Comparison of ENCODE assay signal across 8 cellular contexts in genomic region chr19:48400018-48400742, GRCh38. TPM values are rescaled to one million over a fixed set of nuclear protein-coding genes. Genes with fewer than 3 reads are reported as not detected.
DNase-seq lines count a peak whose midpoint lies in the region; ATAC-seq and TF ChIP-seq lines count a peak whose summit lies in the region.

No MANE protein-coding gene starts in this region.

- H3K4me3 Mint-ChIP-seq in activated CD8-positive, alpha-beta memory T cell treated with anti-CD3 and anti-CD28 coated beads, Interleukin-2, amount 10 ng/mL, durations not matched to agents 7 days and 5 days, result no peak overlapping the region

- ATAC-seq in activated CD8-positive, alpha-beta memory T cell treated with anti-CD3 and anti-CD28 coated beads, Interleukin-2, amount 10 ng/mL, durations not matched to agents 7 days and 5 days, result no peak
- ATAC-seq in GM21619 (IDR thresholded peaks at IDR 0.05; ENCODE audit: unreplicated experiment), result no peak
- no peak for ATAC-seq in HG03175 (IDR thresholded peaks at IDR 0.05; ENCODE audit: unreplicated experiment)

- TF ChIP-seq CTCF in NB4 (IDR thresholded peaks at IDR 0.05; ENCODE audit: low read depth, low read length) (no peak), right atrium auricular region (IDR thresholded peaks at IDR 0.05) (no peak)

- no peaks in the 10 kb centered on the region for H3K36me3 ChIP-seq in right atrium auricular region

- H3K9me3 ChIP-seq in right atrium auricular region, result no peaks in the 10 kb centered on the region

- H3K36me3 Mint-ChIP-seq in activated CD8-positive, alpha-beta memory T cell treated with anti-CD3 and anti-CD28 coated beads, Interleukin-2, amount 10 ng/mL, durations not matched to agents 7 days and 5 days, result peaks cover 2% of the 10 kb centered on the region

- peaks cover 0 to 9% of the 10 kb centered on the region in 2 donors for H3K4me1 ChIP-seq in right atrium auricular region

- CTCF ChIA-PET in activated CD8-positive, alpha-beta memory T cell treated with anti-CD3 and anti-CD28 coated beads, Interleukin-2, amount 10 ng/mL, durations not matched to agents 7 days and 5 days (lab: Charles Lee), result interaction anchor here (7.3 kb wide), 1 partner anchor 9 kb away, joined by 67 read pairs; the partner anchor contains the start of gene KDELR1

- H3K27me3 Mint-ChIP-seq in activated CD8-positive, alpha-beta memory T cell treated with anti-CD3 and anti-CD28 coated beads, Interleukin-2, amount 10 ng/mL, durations not matched to agents 7 days and 5 days, result peaks cover 27% of the 10 kb centered on the region

- peak overlapping the region; percentile 9 for H3K4me3 ChIP-seq in NB4 (ENCODE audit: low read depth, low read length)
- H3K4me3 ChIP-seq in right atrium auricular region, result peak overlapping the region in 1 of 2 donors; percentile 22

- H3K27ac ChIP-seq in right atrium auricular region, result peak overlapping the region in 1 of 2 donors; percentile 47

- no peaks in the 10 kb centered on the region for H3K9me3 Mint-ChIP-seq in activated CD8-positive, alpha-beta memory T cell treated with anti-CD3 and anti-CD28 coated beads, Interleukin-2, amount 10 ng/mL, durations not matched to agents 7 days and 5 days (ENCODE audit: low read depth)

- peaks cover 21 to 28% of the 10 kb centered on the region in 2 donors for H3K27me3 ChIP-seq in right atrium auricular region

- peak overlapping the region; percentile 31 for H3K27ac Mint-ChIP-seq in activated CD8-positive, alpha-beta memory T cell treated with anti-CD3 and anti-CD28 coated beads, Interleukin-2, amount 10 ng/mL, durations not matched to agents 7 days and 5 days

- H3K4me1 Mint-ChIP-seq in activated CD8-positive, alpha-beta memory T cell treated with anti-CD3 and anti-CD28 coated beads, Interleukin-2, amount 10 ng/mL, durations not matched to agents 7 days and 5 days, result peaks cover 50% of the 10 kb centered on the region

- DNase-seq in NCI-H1092 treated with DMSO at 0.1 percent for 48 hours (lab: John Stamatoyannopoulos, UW) (peak; percentile 27), NCI-H1092 (lab: John Stamatoyannopoulos, UW) (no peak), NB4 (ENCODE audit: low read depth) (peak; percentile 73), right atrium auricular region (ENCODE audit: low spot score) (peak; percentile 74)
- peak; percentile 54 for DNase-seq in activated CD8-positive, alpha-beta memory T cell treated with anti-CD3 and anti-CD28 coated beads, Interleukin-2, amount 10 ng/mL, durations not matched to agents 7 days and 5 days
- peak; percentile 68 for DNase-seq in stimulated activated CD8-positive, alpha-beta memory T cell treated with anti-CD3 and anti-CD28 coated beads, Interleukin-4, amount 100 ng/mL, for 48 hours

- no peak for TF ChIP-seq POLR2A in NB4 (IDR thresholded peaks at IDR 0.05; ENCODE audit: extremely low read depth, insufficient read length)

RNA-seq across cellular contexts. Expression of gene GRIN2D, which starts 6.7 kb away (rescaled TPM):
- under 1 TPM; 0.09 to 0.18 TPM for total RNA-seq in activated CD8-positive, alpha-beta memory T cell treated with anti-CD3 and anti-CD28 coated beads, Interleukin-2, amount 10 ng/mL, durations not matched to agents 7 days and 5 days
- total RNA-seq in right atrium auricular region, result under 1 TPM; 0.31 to 0.33 TPM

RNA-seq across cellular contexts. Expression of gene KDELR1, which starts 8.8 kb away (rescaled TPM):
- total RNA-seq in activated CD8-positive, alpha-beta memory T cell treated with anti-CD3 and anti-CD28 coated beads, Interleukin-2, amount 10 ng/mL, durations not matched to agents 7 days and 5 days, result 10 to 100 TPM; 64.8 to 72.2 TPM
- total RNA-seq in right atrium auricular region, result 10 to 100 TPM; 74.1 to 82.0 TPM

RNA-seq across cellular contexts. Expression of gene SYNGR4, which starts 36.0 kb away (rescaled TPM):
- not detected for total RNA-seq in activated CD8-positive, alpha-beta memory T cell treated with anti-CD3 and anti-CD28 coated beads, Interleukin-2, amount 10 ng/mL, durations not matched to agents 7 days and 5 days
- not detected for total RNA-seq in right atrium auricular region

RNA-seq across cellular contexts. Expression of gene TMEM143, which starts 36.4 kb away (rescaled TPM):
- total RNA-seq in activated CD8-positive, alpha-beta memory T cell treated with anti-CD3 and anti-CD28 coated beads, Interleukin-2, amount 10 ng/mL, durations not matched to agents 7 days and 5 days, result 10 to 100 TPM; 16.7 to 22.3 TPM
- 10 to 100 TPM; 20.4 to 43.8 TPM for total RNA-seq in right atrium auricular region

RNA-seq across cellular contexts. Expression of gene GRWD1, which starts 45.6 kb away (rescaled TPM):
- 10 to 100 TPM; 37.9 to 58.7 TPM for total RNA-seq in activated CD8-positive, alpha-beta memory T cell treated with anti-CD3 and anti-CD28 coated beads, Interleukin-2, amount 10 ng/mL, durations not matched to agents 7 days and 5 days
- total RNA-seq in right atrium auricular region, result 10 to 100 TPM; 10.8 to 19.8 TPM
